ENCODE assay signal across 12 cellular contexts in the genomic region with DNA sequence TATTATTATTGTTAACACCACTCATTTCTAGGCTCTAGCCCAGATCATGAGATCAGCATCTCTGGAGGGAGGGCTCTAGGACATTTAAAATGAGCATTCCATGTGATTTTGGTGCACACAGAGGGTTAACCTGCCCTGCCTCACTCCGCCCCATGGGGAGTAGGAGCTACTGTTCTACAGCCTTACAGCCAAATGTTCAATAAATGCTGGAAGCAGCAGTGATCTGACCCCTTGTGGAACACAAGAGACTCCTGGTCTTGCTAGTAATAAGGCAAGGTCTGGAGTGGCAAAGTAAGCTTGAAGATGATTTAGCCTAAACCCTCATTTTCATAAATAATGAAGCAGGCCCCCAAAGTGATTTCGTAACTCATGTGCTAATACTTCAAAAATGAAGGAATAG.
"Had no signal": no experiment of that assay in that cellular context is flagged by ENCODE, and none has a peak within 500 bp of the region (broad histone marks: within the 10 kb centered on the region; RNA-seq: fewer than 3 reads in every experiment).

No MANE protein-coding gene starts in this region.

- H3K27me3 Mint-ChIP-seq: activated naive CD8-positive, alpha-beta T cell treated with anti-CD3 and anti-CD28 coated beads, Interleukin-2, amount 50 U/mL, for 24 hours had no signal

- H3K4me1 ChIP-seq: gastrocnemius medialis, heart right ventricle, left ventricle myocardium inferior had no signal

- H3K36me3 ChIP-seq: gastrocnemius medialis, heart right ventricle, left ventricle myocardium inferior, ovary had no signal

- H3K27ac ChIP-seq: gastrocnemius medialis, heart right ventricle, left ventricle myocardium inferior, ovary had no signal

- H3K4me3 Mint-ChIP-seq: activated CD4-positive, alpha-beta T cell treated with anti-CD3 and anti-CD28 coated beads, Interleukin-2, amount 10 ng/mL, durations not matched to agents 24 days and 14 days; activated naive CD8-positive, alpha-beta T cell treated with anti-CD3 and anti-CD28 coated beads, Interleukin-2, amount 50 U/mL, for 24 hours; T-helper 1 cell treated with Interleukin-12 subunit alpha and Interleukin-12 subunit beta and Interleukin-4 antibody, amounts not matched to agents 30 μg/mL and 1 μg/mL, for 36 hours had no signal

- ATAC-seq: activated naive CD8-positive, alpha-beta T cell treated with anti-CD3 and anti-CD28 coated beads, Interleukin-2, amount 50 U/mL, for 24 hours; esophagus mucosa; gastrocnemius medialis; heart right ventricle had no signal

- H3K9me3 ChIP-seq: gastrocnemius medialis, ovary had no signal

- H3K4me3 ChIP-seq: gastrocnemius medialis, heart right ventricle, left ventricle myocardium inferior, ovary had no signal

- DNase-seq: activated CD4-positive, alpha-beta T cell treated with anti-CD3 and anti-CD28 coated beads, Interleukin-2, amount 10 ng/mL, durations not matched to agents 24 days and 14 days; activated CD8-positive, alpha-beta memory T cell treated with anti-CD3 and anti-CD28 coated beads for 24 hours; activated naive CD4-positive, alpha-beta T cell treated with Interleukin-2 at 50 U/mL for 16 hours; activated naive CD8-positive, alpha-beta T cell treated with anti-CD3 and anti-CD28 coated beads, Interleukin-2, amount 50 U/mL, for 24 hours; central memory CD4-positive, alpha-beta T cell; gastrocnemius medialis; heart right ventricle; left ventricle myocardium inferior; ovary; stimulated activated CD4-positive, alpha-beta T cell treated with anti-CD3 and anti-CD28 coated beads, Interleukin-4, amount 100 ng/mL, for 24 hours had no signal

- H3K27me3 ChIP-seq: gastrocnemius medialis, ovary had no signal

- H3K27ac Mint-ChIP-seq: activated CD4-positive, alpha-beta T cell treated with anti-CD3 and anti-CD28 coated beads, Interleukin-2, amount 10 ng/mL, durations not matched to agents 24 days and 14 days; activated naive CD8-positive, alpha-beta T cell treated with anti-CD3 and anti-CD28 coated beads, Interleukin-2, amount 50 U/mL, for 24 hours; T-helper 1 cell treated with Interleukin-12 subunit alpha and Interleukin-12 subunit beta and Interleukin-4 antibody, amounts not matched to agents 30 μg/mL and 1 μg/mL, for 36 hours had no signal
